ENCODE assay signal across 21 cellular contexts in genomic region chr22:48783821-48784266, GRCh38.
"Had no signal": no experiment of that assay in that cellular context is flagged by ENCODE, and none has a peak within 500 bp of the region (broad histone marks: within the 10 kb centered on the region; RNA-seq: fewer than 3 reads in every experiment).

No MANE protein-coding gene starts in this region.

- H3K27ac Mint-ChIP-seq: activated CD4-positive, alpha-beta memory T cell treated with anti-CD3 and anti-CD28 coated beads, Interleukin-2, amount 10 ng/mL, durations not matched to agents 7 days and 5 days; activated CD4-positive, alpha-beta T cell treated with anti-CD3 and anti-CD28 coated beads, Interleukin-2, amount 10 ng/mL, durations not matched to agents 7 days and 5 days; activated naive CD4-positive, alpha-beta T cell treated with anti-CD3 and anti-CD28 coated beads, Interleukin-2, amount 50 U/mL, for 24 hours; activated naive CD8-positive, alpha-beta T cell treated with anti-CD3 and anti-CD28 coated beads, Interleukin-2, amount 50 U/mL, for 24 hours; dendritic cell treated with granulocyte-macrophage colony-stimulating factor and Interleukin-4, amounts not matched to agents 40 ng/mL and 50 ng/mL, for 4 days; memory B cell; naive thymus-derived CD8-positive, alpha-beta T cell had no signal

- H3K4me3 ChIP-seq: SK-N-MC, spleen, tibial nerve had no signal

- H3K27me3 Mint-ChIP-seq: activated CD4-positive, alpha-beta memory T cell treated with anti-CD3 and anti-CD28 coated beads, Interleukin-2, amount 10 ng/mL, durations not matched to agents 7 days and 5 days; activated CD4-positive, alpha-beta T cell treated with anti-CD3 and anti-CD28 coated beads, Interleukin-2, amount 10 ng/mL, durations not matched to agents 7 days and 5 days; activated naive CD8-positive, alpha-beta T cell treated with anti-CD3 and anti-CD28 coated beads, Interleukin-2, amount 50 U/mL, for 24 hours; dendritic cell treated with granulocyte-macrophage colony-stimulating factor and Interleukin-4, amounts not matched to agents 40 ng/mL and 50 ng/mL, for 4 days had no signal

- ATAC-seq: activated CD4-positive, CD25-positive, alpha-beta regulatory T cell treated with anti-CD3 and anti-CD28 coated beads, Interleukin-2, amount 50 U/mL, for 24 hours; activated naive CD8-positive, alpha-beta T cell treated with anti-CD3 and anti-CD28 coated beads, Interleukin-2, amount 50 U/mL, for 24 hours; naive thymus-derived CD8-positive, alpha-beta T cell had no signal

- H3K4me1 ChIP-seq: spleen, tibial nerve had no signal

- H3K4me3 Mint-ChIP-seq: activated CD4-positive, alpha-beta memory T cell treated with anti-CD3 and anti-CD28 coated beads, Interleukin-2, amount 10 ng/mL, durations not matched to agents 7 days and 5 days; activated CD4-positive, alpha-beta T cell treated with anti-CD3 and anti-CD28 coated beads, Interleukin-2, amount 10 ng/mL, durations not matched to agents 7 days and 5 days; activated naive CD4-positive, alpha-beta T cell treated with anti-CD3 and anti-CD28 coated beads, Interleukin-2, amount 50 U/mL, for 24 hours; activated naive CD8-positive, alpha-beta T cell treated with anti-CD3 and anti-CD28 coated beads, Interleukin-2, amount 50 U/mL, for 24 hours; dendritic cell treated with granulocyte-macrophage colony-stimulating factor and Interleukin-4, amounts not matched to agents 40 ng/mL and 50 ng/mL, for 4 days; memory B cell; naive thymus-derived CD8-positive, alpha-beta T cell had no signal

- H3K36me3 Mint-ChIP-seq: activated naive CD4-positive, alpha-beta T cell treated with anti-CD3 and anti-CD28 coated beads, Interleukin-2, amount 50 U/mL, for 24 hours; memory B cell; naive thymus-derived CD8-positive, alpha-beta T cell had no signal

- FAIRE-seq: endometrium, frontal cortex, islet of Langerhans, urothelium cell line had no signal

- H3K36me3 ChIP-seq: spleen, tibial nerve, WERI-Rb-1 had no signal

- H3K27ac ChIP-seq: epithelial cell of prostate, SK-N-MC, spleen, tibial nerve, WERI-Rb-1 had no signal

- H3K9me3 Mint-ChIP-seq: activated CD4-positive, alpha-beta memory T cell treated with anti-CD3 and anti-CD28 coated beads, Interleukin-2, amount 10 ng/mL, durations not matched to agents 7 days and 5 days; activated CD4-positive, alpha-beta T cell treated with anti-CD3 and anti-CD28 coated beads, Interleukin-2, amount 10 ng/mL, durations not matched to agents 7 days and 5 days; activated naive CD4-positive, alpha-beta T cell treated with anti-CD3 and anti-CD28 coated beads, Interleukin-2, amount 50 U/mL, for 24 hours; activated naive CD8-positive, alpha-beta T cell treated with anti-CD3 and anti-CD28 coated beads, Interleukin-2, amount 50 U/mL, for 24 hours; dendritic cell treated with granulocyte-macrophage colony-stimulating factor and Interleukin-4, amounts not matched to agents 40 ng/mL and 50 ng/mL, for 4 days; naive thymus-derived CD8-positive, alpha-beta T cell had no signal

- DNase-seq: activated CD4-positive, alpha-beta memory T cell treated with anti-CD3 and anti-CD28 coated beads, Interleukin-2, amount 10 ng/mL, durations not matched to agents 7 days and 5 days; activated CD4-positive, alpha-beta T cell treated with anti-CD3 and anti-CD28 coated beads, Interleukin-2, amount 10 ng/mL, durations not matched to agents 7 days and 5 days; activated naive CD8-positive, alpha-beta T cell treated with anti-CD3 and anti-CD28 coated beads, Interleukin-2, amount 50 U/mL, for 24 hours; central memory CD4-positive, alpha-beta T cell; effector CD4-positive, alpha-beta T cell; spleen; stimulated activated naive CD4-positive, alpha-beta T cell treated with Interleukin-2 at 50 U/mL for 16 hours; T1000; WERI-Rb-1 had no signal

- H3K4me1 Mint-ChIP-seq: activated CD4-positive, alpha-beta memory T cell treated with anti-CD3 and anti-CD28 coated beads, Interleukin-2, amount 10 ng/mL, durations not matched to agents 7 days and 5 days; activated CD4-positive, alpha-beta T cell treated with anti-CD3 and anti-CD28 coated beads, Interleukin-2, amount 10 ng/mL, durations not matched to agents 7 days and 5 days; activated naive CD4-positive, alpha-beta T cell treated with anti-CD3 and anti-CD28 coated beads, Interleukin-2, amount 50 U/mL, for 24 hours; activated naive CD8-positive, alpha-beta T cell treated with anti-CD3 and anti-CD28 coated beads, Interleukin-2, amount 50 U/mL, for 24 hours; memory B cell; naive thymus-derived CD8-positive, alpha-beta T cell had no signal

- H3K9me3 ChIP-seq: tibial nerve had no signal

- H3K27me3 ChIP-seq: tibial nerve had no signal
